In genomic region chr12:501722-502447, GRCh38 we compare ENCODE assay signal across 20 cellular contexts. TPM values are rescaled to one million over a fixed set of nuclear protein-coding genes. Genes with fewer than 3 reads are reported as not detected.
DNase-seq lines count a peak whose midpoint lies in the region; ATAC-seq, FAIRE-seq and TF ChIP-seq lines count a peak whose summit lies in the region.
"Had no signal": no experiment of that assay in that cellular context is flagged by ENCODE, and none has a peak within 500 bp of the region (broad histone marks: within the 10 kb centered on the region; RNA-seq: fewer than 3 reads in every experiment).

No MANE protein-coding gene starts in this region.

- no peak for ATAC-seq in left lobe of liver
- ATAC-seq: naive thymus-derived CD4-positive, alpha-beta T cell had no signal

- H3K27me3 ChIP-seq in Caco-2 (replicated peaks; ENCODE audit: control insufficient read depth, insufficient read depth, low read length) = no peaks in the 10 kb centered on the region
- no peaks in the 10 kb centered on the region for H3K27me3 ChIP-seq in bronchial epithelial cell (ENCODE audit: control insufficient read depth, insufficient read depth, low read length)

- BruUV-seq in Caco-2 (replicated peaks; lab: Mats Ljungman, UMichigan) = no TSS peak

- H3K9me3 Mint-ChIP-seq in Caco-2 (ENCODE audit: unreplicated experiment) (no peaks in the 10 kb centered on the region), nephron (no peaks in the 10 kb centered on the region)
- H3K9me3 Mint-ChIP-seq: activated CD4-positive, alpha-beta T cell treated with anti-CD3 and anti-CD28 coated beads, Interleukin-2, amount 10 ng/mL, durations not matched to agents 7 days and 5 days; activated naive CD8-positive, alpha-beta T cell treated with anti-CD3 and anti-CD28 coated beads for 36 hours; naive thymus-derived CD4-positive, alpha-beta T cell had no signal

- H3K27ac Mint-ChIP-seq in Caco-2 (ENCODE audit: unreplicated experiment) (peak overlapping the region; percentile 85), nephron (peak overlapping the region; percentile 21 to 77 (median 77))
- H3K27ac Mint-ChIP-seq: activated CD4-positive, alpha-beta T cell treated with anti-CD3 and anti-CD28 coated beads, Interleukin-2, amount 10 ng/mL, durations not matched to agents 7 days and 5 days; activated naive CD8-positive, alpha-beta T cell treated with anti-CD3 and anti-CD28 coated beads for 36 hours; naive thymus-derived CD4-positive, alpha-beta T cell had no signal

- POLR2A ChIA-PET in Caco-2 (lab: Charles Lee) = no interaction called here

- peaks cover 54% of the 10 kb centered on the region for H3K4me1 ChIP-seq in Caco-2

- TF ChIP-seq CTCF in Caco-2 (IDR thresholded peaks at IDR 0.05; ENCODE audit: insufficient read depth in 1 of 2, low read depth in 1 of 2, low read length in 1 of 2, severe bottlenecking in 1 of 2, unreplicated experiment in 1 of 2) = no peak
- TF ChIP-seq CTCF in bronchial epithelial cell (IDR thresholded peaks at IDR 0.05; ENCODE audit: insufficient read depth, low read length, severe bottlenecking) = no peak
- TF ChIP-seq CTCF in nephron (IDR thresholded peaks at IDR 0.05; ENCODE audit: unreplicated experiment in 3 of 3) = no peak

- H3K9me3 ChIP-seq in Caco-2 = no peaks in the 10 kb centered on the region

- CTCF ChIA-PET in Caco-2 (lab: Charles Lee) = interaction anchor here (1.1 to 1.3 kb wide), 3 partner anchors 17 to 1081 kb away, joined by 3 read pairs; no protein-coding TSS in a partner anchor

- peaks cover 14% of the 10 kb centered on the region for H3K36me3 Mint-ChIP-seq in Caco-2 (ENCODE audit: insufficient read depth, unreplicated experiment)
- H3K36me3 Mint-ChIP-seq in nephron (ENCODE audit: low read depth) = no peaks in the 10 kb centered on the region
- H3K36me3 Mint-ChIP-seq: activated naive CD8-positive, alpha-beta T cell treated with anti-CD3 and anti-CD28 coated beads for 36 hours; naive thymus-derived CD4-positive, alpha-beta T cell had no signal

- H3K36me3 ChIP-seq in Caco-2 (ENCODE audit: control insufficient read depth, insufficient read depth, low read length) (no peaks in the 10 kb centered on the region), bronchial epithelial cell (ENCODE audit: control insufficient read depth, insufficient read depth, low read length) (no peaks in the 10 kb centered on the region)

- H3K27me3 Mint-ChIP-seq in Caco-2 (ENCODE audit: insufficient read depth, unreplicated experiment) (no peaks in the 10 kb centered on the region), nephron (ENCODE audit: low read depth) (peaks cover 13% of the 10 kb centered on the region)
- H3K27me3 Mint-ChIP-seq: activated naive CD8-positive, alpha-beta T cell treated with anti-CD3 and anti-CD28 coated beads for 36 hours had no signal

- H3K4me1 Mint-ChIP-seq in Caco-2 (ENCODE audit: low read depth, unreplicated experiment) (peaks cover 46% of the 10 kb centered on the region), nephron (peaks cover 38% of the 10 kb centered on the region)
- H3K4me1 Mint-ChIP-seq: activated naive CD8-positive, alpha-beta T cell treated with anti-CD3 and anti-CD28 coated beads for 36 hours had no signal

- FAIRE-seq in bronchial epithelial cell (lab: Jason Lieb, UNC) = peak; percentile 55
- FAIRE-seq: GM18507 had no signal

- intact Hi-C loops in Caco-2 (cut with micrococcal nuclease; ENCODE audit: unreplicated experiment) = loop anchor here (2.0 kb wide), 4 partner anchors 13 to 51 kb away; no protein-coding TSS in a partner anchor

- DNase-seq in Caco-2 (peak in 1 of 2 experiments; percentile 35), NCI-H1092 (lab: John Stamatoyannopoulos, UW) (peak; percentile 42), bronchial epithelial cell (ENCODE audit: low read depth) (no peak), H4 (ENCODE audit: low spot score) (no peak), NCI-H446 (lab: John Stamatoyannopoulos, UW) (no peak), left lobe of liver (ENCODE audit: low spot score) (no peak), NCI-H1105 treated with DMSO at 0.1 percent for 48 hours (lab: John Stamatoyannopoulos, UW) (no peak)
- DNase-seq: activated CD4-positive, alpha-beta T cell treated with anti-CD3 and anti-CD28 coated beads, Interleukin-2, amount 10 ng/mL, durations not matched to agents 7 days and 5 days; activated naive CD8-positive, alpha-beta T cell treated with anti-CD3 and anti-CD28 coated beads for 36 hours; activated T-cell treated with anti-CD3 and anti-CD28 coated beads, Interleukin-2, amount 50 U/mL, for 1 hour; AML-193; caudate nucleus; DMS153; effector CD8-positive, alpha-beta T cell; hypothalamus; left colon; naive thymus-derived CD4-positive, alpha-beta T cell; T1000 had no signal

- peak overlapping the region; percentile 71 for H3K4me3 Mint-ChIP-seq in Caco-2 (ENCODE audit: unreplicated experiment)
- peak overlapping the region in 1 of 3 experiments; percentile 20 for H3K4me3 Mint-ChIP-seq in nephron
- H3K4me3 Mint-ChIP-seq: activated CD4-positive, alpha-beta T cell treated with anti-CD3 and anti-CD28 coated beads, Interleukin-2, amount 10 ng/mL, durations not matched to agents 7 days and 5 days; activated naive CD8-positive, alpha-beta T cell treated with anti-CD3 and anti-CD28 coated beads for 36 hours; naive thymus-derived CD4-positive, alpha-beta T cell had no signal

- H3K4me3 ChIP-seq in Caco-2 (ENCODE audit: low read depth, low read length) (no peak overlapping the region), bronchial epithelial cell (ENCODE audit: low read depth, low read length) (no peak overlapping the region)

RNA-seq across cellular contexts. Expression of gene B4GALNT3, which starts 42.1 kb away (rescaled TPM):
- 77.9 and 78.1 TPM in 2 replicates for total RNA-seq in Caco-2 (2022)
- 8.2 and 8.3 TPM in 2 replicates for total RNA-seq in bronchial epithelial cell
- total RNA-seq in H4 (2014; rRNA removed; shearing (Covaris generic)) = 3.0 and 3.3 TPM in 2 replicates
- total RNA-seq in left lobe of liver = 0.30 TPM
